15 cellular contexts compared by ENCODE assay signal in genomic region chr3:56491566-56491965, GRCh38. TPM values are rescaled to one million over a fixed set of nuclear protein-coding genes. Genes with fewer than 3 reads are reported as not detected.
DNase-seq lines count a peak whose midpoint lies in the region; ATAC-seq and TF ChIP-seq lines count a peak whose summit lies in the region.
"Had no signal": no experiment of that assay in that cellular context is flagged by ENCODE, and none has a peak within 500 bp of the region (broad histone marks: within the 10 kb centered on the region; RNA-seq: fewer than 3 reads in every experiment).

No MANE protein-coding gene starts in this region.

- H2AFZ ChIP-seq in GM23248 = no peak overlapping the region

- no peaks in the 10 kb centered on the region for H3K4me1 ChIP-seq in GM23248 (ENCODE audit: insufficient read depth)
- no peaks in the 10 kb centered on the region for H3K4me1 ChIP-seq in RWPE2 (ENCODE audit: insufficient read depth, poor library complexity, severe bottlenecking)
- H3K4me1 ChIP-seq: BLaER1 treated with 17β-estradiol and CSF1 and Interleukin-3, amounts not matched to agents 10 nM and 100 nM had no signal

- H3K79me2 ChIP-seq in GM23248 (ENCODE audit: insufficient read depth) = no peaks in the 10 kb centered on the region

- no peaks in the 10 kb centered on the region for H3K36me3 ChIP-seq in GM23248 (ENCODE audit: low read depth)
- H3K36me3 ChIP-seq in RWPE2 (ENCODE audit: low read depth) = no peaks in the 10 kb centered on the region
- no peaks in the 10 kb centered on the region for H3K36me3 ChIP-seq in WERI-Rb-1
- H3K36me3 ChIP-seq: BLaER1 treated with 17β-estradiol and CSF1 and Interleukin-3, amounts not matched to agents 10 nM and 100 nM had no signal

- ATAC-seq in RWPE2 (ENCODE audit: low read depth) (0 out of 3 replicates have a peak, but pooled peaks have one; percentile 17), HG02981 (IDR thresholded peaks at IDR 0.05; ENCODE audit: unreplicated experiment) (no peak)

- H3K9me2 ChIP-seq in GM23248 (ENCODE audit: insufficient read depth) = no peaks in the 10 kb centered on the region

- H3K9ac ChIP-seq in GM23248 = no peak overlapping the region
- H3K9ac ChIP-seq: BLaER1 treated with 17β-estradiol and CSF1 and Interleukin-3, amounts not matched to agents 10 nM and 100 nM had no signal

- no peaks in the 10 kb centered on the region for H3K27me3 ChIP-seq in GM23248 (replicated peaks; ENCODE audit: insufficient read depth)
- no peaks in the 10 kb centered on the region for H3K27me3 ChIP-seq in RWPE2 (ENCODE audit: insufficient read depth, poor library complexity, severe bottlenecking)
- no peaks in the 10 kb centered on the region for H3K27me3 ChIP-seq in WERI-Rb-1 (ENCODE audit: insufficient read depth, low read depth, severe bottlenecking)
- H3K27me3 ChIP-seq: BLaER1 treated with 17β-estradiol and CSF1 and Interleukin-3, amounts not matched to agents 10 nM and 100 nM had no signal

- H3F3A ChIP-seq in GM23248 (ENCODE audit: insufficient read depth) = no peaks in the 10 kb centered on the region

- TF ChIP-seq CTCF in RWPE2 (IDR thresholded peaks at IDR 0.05; ENCODE audit: poor library complexity, severe bottlenecking) (no peak), epithelial cell of proximal tubule (conservative IDR thresholded peaks at IDR 0.05; ENCODE audit: low read depth, low read length) (no peak), WERI-Rb-1 (IDR thresholded peaks at IDR 0.05; ENCODE audit: low read depth, low read length) (no peak)

- in situ Hi-C loops in GM23248 (cut with MboI) = no loop called here

- no peaks in the 10 kb centered on the region for H4K20me1 ChIP-seq in GM23248 (ENCODE audit: insufficient read depth)
- H4K20me1 ChIP-seq: BLaER1 treated with 17β-estradiol and CSF1 and Interleukin-3, amounts not matched to agents 10 nM and 100 nM had no signal

- H3K4me2 ChIP-seq in GM23248 (ENCODE audit: unreplicated experiment) = no peak overlapping the region
- H3K4me2 ChIP-seq: BLaER1 treated with 17β-estradiol and CSF1 and Interleukin-3, amounts not matched to agents 10 nM and 100 nM had no signal

- DNase-seq in GM23248 (peak; percentile 6), RWPE2 (ENCODE audit: low spot score) (no peak), epithelial cell of proximal tubule (ENCODE audit: low read depth) (peak; percentile 68), kidney tubule cell (ENCODE audit: low spot score) (peak; percentile 76), WERI-Rb-1 (no peak), NCI-H1694 (lab: John Stamatoyannopoulos, UW) (no peak)
- DNase-seq: ACHN; Calu3; CD4-positive, CD25-positive, alpha-beta regulatory T cell; DMS 273 treated with DMSO at 0.1 percent for 48 hours; HCEC 1CT; HFFc6; IMR-90 had no signal

- H3K4me3 ChIP-seq in GM23248 (no peak overlapping the region), RWPE2 (ENCODE audit: severe bottlenecking) (no peak overlapping the region), epithelial cell of proximal tubule (ENCODE audit: low read depth, low read length) (no peak overlapping the region), WERI-Rb-1 (ENCODE audit: low read depth, low read length) (no peak overlapping the region)
- H3K4me3 ChIP-seq: BLaER1 treated with 17β-estradiol and CSF1 and Interleukin-3, amounts not matched to agents 10 nM and 100 nM had no signal

- H3K27ac ChIP-seq in GM23248 = no peak overlapping the region
- H3K27ac ChIP-seq in RWPE2 (ENCODE audit: poor library complexity, severe bottlenecking) = no peak overlapping the region
- H3K27ac ChIP-seq in WERI-Rb-1 = no peak overlapping the region
- H3K27ac ChIP-seq: BLaER1 treated with 17β-estradiol and CSF1 and Interleukin-3, amounts not matched to agents 10 nM and 100 nM had no signal

- 30 to 33% methylated on average over 2 of the region's 2 CpGs for WGBS in GM23248 (ENCODE audit: low coverage in 1 of 2, low lambda C conversion rate in 2 of 2, missing lambda C conversion rate in 2 of 2), 2 experiments

- H3K9me3 ChIP-seq in GM23248 (ENCODE audit: low read depth) (no peaks in the 10 kb centered on the region), RWPE2 (ENCODE audit: severe bottlenecking) (no peaks in the 10 kb centered on the region), WERI-Rb-1 (ENCODE audit: severe bottlenecking) (no peaks in the 10 kb centered on the region)
- H3K9me3 ChIP-seq: BLaER1 treated with 17β-estradiol and CSF1 and Interleukin-3, amounts not matched to agents 10 nM and 100 nM had no signal

RNA-seq across cellular contexts. Expression of gene ERC2, which starts 23.3 kb away (rescaled TPM):
- not detected in 2 replicates for total RNA-seq in GM23248 (2014; rRNA removed; shearing (Covaris generic))
- not detected in 2 replicates for polyA plus RNA-seq in GM23248 (2016; fragmentation: Nextera tagmentation; extraction: Ambion mirVana)
- 2.7 and 6.0 TPM in 2 replicates for total RNA-seq in epithelial cell of proximal tubule
- total RNA-seq: CD4-positive, CD25-positive, alpha-beta regulatory T cell had no signal
- polyA plus RNA-seq: CD4-positive, CD25-positive, alpha-beta regulatory T cell had no signal

Comparison
In these comparisons a context has a peak if more than half of its experiments do, and no peak if none do; other contexts are left out.
1. DNase-seq: peak in GM23248 (single experiment), epithelial cell of proximal tubule (single experiment) and kidney tubule cell (single experiment); none in RWPE2 (single experiment), WERI-Rb-1 (single experiment) and NCI-H1694 (single experiment).